ENCODE assay signal across 11 cellular contexts in genomic region chr17:2212328-2212981, GRCh38.
DNase-seq lines count a peak whose midpoint lies in the region; ATAC-seq and TF ChIP-seq lines count a peak whose summit lies in the region.
"Had no signal": no experiment of that assay in that cellular context is flagged by ENCODE, and none has a peak within 500 bp of the region (broad histone marks: within the 10 kb centered on the region; RNA-seq: fewer than 3 reads in every experiment).

No MANE protein-coding gene starts in this region.

- H3K4me2 ChIP-seq in hepatocyte = peak overlapping the region; percentile 57

- no peaks in the 10 kb centered on the region for H3K9me3 Mint-ChIP-seq in stimulated activated effector memory CD8-positive, alpha-beta T cell treated with anti-CD3 and anti-CD28 coated beads, Interleukin-12 subunit alpha, Interleukin-12 subunit beta, amount 100 ng/mL, for 72 hours
- H3K9me3 Mint-ChIP-seq: IgD-negative memory B cell had no signal

- H3K79me2 ChIP-seq in hepatocyte = peaks cover 23% of the 10 kb centered on the region

- no peaks in the 10 kb centered on the region for H3K36me3 Mint-ChIP-seq in stimulated activated effector memory CD8-positive, alpha-beta T cell treated with anti-CD3 and anti-CD28 coated beads, Interleukin-12 subunit alpha, Interleukin-12 subunit beta, amount 100 ng/mL, for 72 hours

- H3K27ac ChIP-seq in ascending aorta = peak overlapping the region; percentile 88 to 94
- peak overlapping the region; percentile 96 for H3K27ac ChIP-seq in hepatocyte
- H3K27ac ChIP-seq: VCaP had no signal

- no peaks in the 10 kb centered on the region for H3K36me3 ChIP-seq in ascending aorta
- H3K36me3 ChIP-seq in hepatocyte (replicated peaks; ENCODE audit: insufficient read depth, low read depth) = no peaks in the 10 kb centered on the region

- H3K4me3 ChIP-seq in HFF-Myc (replicated peaks; ENCODE audit: low read depth, low read length) (peak overlapping the region; percentile 38; the same call in 1 of the 2 replicates), ascending aorta (no peak overlapping the region), hepatocyte (no peak overlapping the region)

- no peaks in the 10 kb centered on the region for H4K20me1 ChIP-seq in hepatocyte (ENCODE audit: insufficient read depth, poor library complexity, severe bottlenecking)

- H3K4me1 Mint-ChIP-seq in stimulated activated effector memory CD8-positive, alpha-beta T cell treated with anti-CD3 and anti-CD28 coated beads, Interleukin-12 subunit alpha, Interleukin-12 subunit beta, amount 100 ng/mL, for 72 hours = peaks cover 53% of the 10 kb centered on the region

- H3K27me3 ChIP-seq in ascending aorta (no peaks in the 10 kb centered on the region), hepatocyte (no peaks in the 10 kb centered on the region)

- peak overlapping the region; percentile 43 for H3K27ac Mint-ChIP-seq in stimulated activated effector memory CD8-positive, alpha-beta T cell treated with anti-CD3 and anti-CD28 coated beads, Interleukin-12 subunit alpha, Interleukin-12 subunit beta, amount 100 ng/mL, for 72 hours

- H3K9me2 ChIP-seq in hepatocyte (replicated peaks; ENCODE audit: insufficient read depth) = no peaks in the 10 kb centered on the region

- H3K9me3 ChIP-seq in ascending aorta = no peaks in the 10 kb centered on the region
- H3K9me3 ChIP-seq in hepatocyte (ENCODE audit: low read depth) = no peaks in the 10 kb centered on the region

- H3K4me3 Mint-ChIP-seq in stimulated activated effector memory CD8-positive, alpha-beta T cell treated with anti-CD3 and anti-CD28 coated beads, Interleukin-12 subunit alpha, Interleukin-12 subunit beta, amount 100 ng/mL, for 72 hours = no peak overlapping the region

- H2AFZ ChIP-seq in hepatocyte = no peak overlapping the region

- no peak for ATAC-seq in stimulated activated effector memory CD8-positive, alpha-beta T cell treated with anti-CD3 and anti-CD28 coated beads, Interleukin-12 subunit alpha, Interleukin-12 subunit beta, amount 100 ng/mL, for 72 hours
- no peak for ATAC-seq in GM19467 (IDR thresholded peaks at IDR 0.05; ENCODE audit: unreplicated experiment)
- no peak for ATAC-seq in GM18520 (IDR thresholded peaks at IDR 0.05; ENCODE audit: unreplicated experiment)

- TF ChIP-seq CTCF in HFF-Myc (IDR thresholded peaks at IDR 0.05; ENCODE audit: low read depth, low read length, missing control alignments) (no peak), ascending aorta (IDR thresholded peaks at IDR 0.05) (no peak), hepatocyte (IDR thresholded peaks at IDR 0.05; ENCODE audit: poor library complexity) (no peak)

- 83% methylated on average over 11 of the region's 11 CpGs for WGBS in hepatocyte (ENCODE audit: low lambda C conversion rate, missing lambda C conversion rate)

- intact Hi-C loops in ascending aorta (cut with DNase I) = loop anchor here (2.0 kb wide), 2 partner anchors 24 to 32 kb away; no protein-coding TSS in a partner anchor

- no peak for DNase-seq in HFF-Myc (ENCODE audit: extremely low read depth, low read depth)
- peak; percentile 37 to 86 for DNase-seq in ascending aorta (ENCODE audit: low spot score in 2 of 2)
- DNase-seq in hepatocyte (ENCODE audit: low spot score) = no peak
- no peak for DNase-seq in stimulated activated effector memory CD8-positive, alpha-beta T cell treated with anti-CD3 and anti-CD28 coated beads, Interleukin-12 subunit alpha, Interleukin-12 subunit beta, amount 100 ng/mL, for 72 hours (ENCODE audit: low spot score in 2 of 2)
- no peak for DNase-seq in NCI-H2107 (lab: John Stamatoyannopoulos, UW)
- DNase-seq in NCI-H524 (lab: John Stamatoyannopoulos, UW) = no peak
- DNase-seq: stimulated activated naive CD4-positive, alpha-beta T cell treated with Interleukin-2 at 50 U/mL for 16 hours had no signal

- H3K4me1 ChIP-seq in ascending aorta (peaks cover 18 to 54% of the 10 kb centered on the region in 2 donors), hepatocyte (ENCODE audit: insufficient read depth) (peaks cover 35% of the 10 kb centered on the region)

Comparison
In these comparisons a context has a peak if more than half of its experiments do, and no peak if none do; other contexts are left out.
1. DNase-seq: peak in ascending aorta (2 of 2); none in HFF-Myc (single experiment), hepatocyte (single experiment), stimulated activated effector memory CD8-positive, alpha-beta T cell treated with anti-CD3 and anti-CD28 coated beads, Interleukin-12 subunit alpha, Interleukin-12 subunit beta, amount 100 ng/mL, for 72 hours (0 of 2), NCI-H2107 (single experiment) and NCI-H524 (0 of 2).